In the genomic region with DNA sequence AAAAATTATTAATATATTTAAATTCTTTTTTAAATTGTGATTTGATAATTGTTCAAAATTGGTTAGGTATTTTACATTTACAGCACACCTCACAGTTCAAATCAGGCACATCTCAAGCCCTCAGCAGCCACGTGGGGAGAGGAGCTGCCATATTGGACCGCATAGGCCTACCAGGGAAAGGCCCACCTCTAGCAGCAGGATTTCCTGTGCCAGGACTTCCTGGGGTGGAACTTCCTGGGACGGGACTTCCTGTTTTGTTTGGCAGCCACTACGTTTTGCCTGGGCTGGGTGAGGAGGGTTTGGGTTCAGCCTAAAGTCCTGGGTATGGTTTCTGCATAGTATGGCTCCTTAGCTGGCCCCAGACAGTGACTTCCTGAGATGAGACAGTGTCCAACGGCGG, we compare ENCODE assay signal across 12 cellular contexts.
"Had no signal": no experiment of that assay in that cellular context is flagged by ENCODE, and none has a peak within 500 bp of the region (broad histone marks: within the 10 kb centered on the region; RNA-seq: fewer than 3 reads in every experiment).

No MANE protein-coding gene starts in this region.

- H3K27me3 ChIP-seq: cardiac muscle cell, esophagus squamous epithelium, neural progenitor cell had no signal

- H2AFZ ChIP-seq: neural progenitor cell, parathyroid adenoma had no signal

- H3K27ac ChIP-seq: cardiac muscle cell, esophagus squamous epithelium, neural progenitor cell, parathyroid adenoma, skin epidermis, VCaP had no signal

- H3K9me3 ChIP-seq: esophagus squamous epithelium had no signal

- DNase-seq: activated CD4-positive, alpha-beta T cell treated with anti-CD3 and anti-CD28 coated beads for 4 hours; activated naive CD4-positive, alpha-beta T cell treated with anti-CD3 and anti-CD28 coated beads, Interleukin-2, amount 10 ng/mL, durations not matched to agents 7 days and 5 days; esophagus squamous epithelium; foreskin fibroblast; glutamatergic neuron; T-helper 9 cell; trophoblast cell had no signal

- H3K4me2 ChIP-seq: neural progenitor cell had no signal

- H3K79me2 ChIP-seq: parathyroid adenoma had no signal

- H3K36me3 ChIP-seq: cardiac muscle cell, esophagus squamous epithelium, neural progenitor cell had no signal

- H3K4me3 ChIP-seq: cardiac muscle cell, esophagus squamous epithelium, neural progenitor cell, skin epidermis had no signal

- H3K4me1 ChIP-seq: neural progenitor cell, parathyroid adenoma had no signal

- H3K9ac ChIP-seq: neural progenitor cell, parathyroid adenoma had no signal
